ENCODE assay signal across 23 cellular contexts in the genomic region with DNA sequence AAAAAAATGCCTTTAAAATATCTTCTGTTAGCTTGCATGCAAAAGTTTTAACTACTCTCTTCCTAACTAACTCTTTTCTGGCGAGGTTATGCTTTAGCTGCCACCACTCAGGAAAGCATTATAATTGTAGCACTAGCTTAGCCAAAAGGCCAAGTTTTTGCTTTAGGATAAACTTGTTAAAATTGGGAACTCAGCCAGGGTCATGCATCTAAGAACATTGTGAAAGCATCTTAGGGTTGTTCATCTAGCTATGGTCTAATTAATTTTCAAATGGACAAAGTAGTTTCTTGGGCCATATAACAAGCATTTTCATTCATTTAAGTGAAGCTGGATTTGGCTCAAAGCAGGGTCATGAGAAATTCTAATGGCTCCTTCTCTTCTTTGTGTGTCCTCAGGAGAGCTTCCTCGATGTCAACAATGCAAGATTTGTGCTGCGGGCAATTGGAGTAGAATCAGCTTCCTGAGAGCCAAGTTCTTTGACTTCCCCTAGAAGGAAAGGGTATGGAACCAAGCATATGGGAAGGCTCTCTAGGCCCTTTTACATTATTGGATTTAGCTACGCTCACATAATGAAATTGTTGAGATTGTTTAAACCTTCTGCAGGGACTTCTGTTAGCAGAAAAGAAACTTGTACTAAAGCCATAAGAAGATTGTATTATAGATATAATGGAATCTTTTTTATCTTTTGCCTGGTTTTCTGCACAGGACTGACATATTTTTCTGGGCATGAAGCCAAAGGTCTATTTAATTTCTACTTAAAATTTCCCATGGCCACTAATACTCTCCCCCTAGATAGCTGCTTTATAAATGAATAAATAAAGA. TPM values are rescaled to one million over a fixed set of nuclear protein-coding genes. Genes with fewer than 3 reads are reported as not detected.
DNase-seq lines count a peak whose midpoint lies in the region; ATAC-seq and TF ChIP-seq lines count a peak whose summit lies in the region.
"Had no signal": no experiment of that assay in that cellular context is flagged by ENCODE, and none has a peak within 500 bp of the region (broad histone marks: within the 10 kb centered on the region; RNA-seq: fewer than 3 reads in every experiment).

No MANE protein-coding gene starts in this region.

- H4K20me1 ChIP-seq in SK-N-SH (ENCODE audit: insufficient read depth) = no peaks in the 10 kb centered on the region

- H3K4me3 Mint-ChIP-seq in osteocyte (ENCODE audit: unreplicated experiment) = no peak overlapping the region
- H3K4me3 Mint-ChIP-seq: activated CD4-positive, alpha-beta T cell treated with anti-CD3 and anti-CD28 coated beads, Interleukin-2, amount 10 ng/mL, durations not matched to agents 24 days and 14 days; CD4-positive, CD25-positive, alpha-beta regulatory T cell; naive B cell; stimulated activated naive CD8-positive, alpha-beta T cell treated with anti-CD3 and anti-CD28 coated beads, Interleukin-15, Interleukin-2, amounts not matched to agents 100 ng/mL and 50 ng/mL, for 24 hours had no signal

- no peaks in the 10 kb centered on the region for H3K9me2 ChIP-seq in SK-N-SH

- POLR2A ChIA-PET in SK-N-SH (lab: Yijun Ruan, JAX) = interaction anchor here (0.6 kb wide), 1 partner anchor 25 kb away, joined by 3 read pairs; no protein-coding TSS in a partner anchor
- POLR2A ChIA-PET in GM10248 (lab: Yijun Ruan, JAX) = no interaction called here

- H3K9me3 ChIP-seq in SK-N-SH = no peaks in the 10 kb centered on the region
- H3K9me3 ChIP-seq: colonic mucosa, gastrocnemius medialis, MG63 had no signal

- WGBS in SK-N-SH (ENCODE audit: low lambda C conversion rate) = 31% methylated on average over 4 of the region's 4 CpGs

- 0 out of 2 replicates have a peak, but pooled peaks have one; percentile 6 for TF ChIP-seq RAD21 in SK-N-SH (IDR thresholded peaks at IDR 0.05; ENCODE audit: low read length)

- H3F3A ChIP-seq in SK-N-SH (replicated peaks; ENCODE audit: insufficient read depth) = peaks cover 7% of the 10 kb centered on the region

- DNase-seq in Ammon's horn (ENCODE audit: low spot score) (peak; percentile 33), SK-N-SH (peak; percentile 47), fibroblast of pulmonary artery (ENCODE audit: low read depth) (peak; percentile 7), osteocyte (ENCODE audit: extremely low spot score, unreplicated experiment) (no peak), GM10248 (ENCODE audit: extremely low spot score) (no peak), SHP77 treated with DMSO at 0.1 percent for 48 hours (lab: John Stamatoyannopoulos, UW) (no peak)
- DNase-seq: ACHN; activated CD4-positive, alpha-beta T cell treated with anti-CD3 and anti-CD28 coated beads, Interleukin-2, amount 10 ng/mL, durations not matched to agents 24 days and 14 days; activated CD8-positive, alpha-beta memory T cell treated with anti-CD3 and anti-CD28 coated beads, Interleukin-2, amount 50 U/mL, for 48 hours; activated gamma-delta T cell; CD4-positive, CD25-positive, alpha-beta regulatory T cell; colonic mucosa; gastrocnemius medialis; HFFc6; MG63; naive B cell; NCI-H2081 treated with DMSO at 0.1 percent for 48 hours; NCI-H526 treated with DMSO at 0.1 percent for 48 hours; retina; stimulated activated CD4-positive, alpha-beta T cell treated with anti-CD3 and anti-CD28 coated beads, Interleukin-15, amount 100 ng/mL, for 24 hours had no signal

- no peaks in the 10 kb centered on the region for H3K36me3 Mint-ChIP-seq in osteocyte (ENCODE audit: unreplicated experiment)
- H3K36me3 Mint-ChIP-seq: CD4-positive, CD25-positive, alpha-beta regulatory T cell; naive B cell had no signal

- H3K9ac ChIP-seq in SK-N-SH = no peak overlapping the region

- peak overlapping the region; percentile 36; the same call in 1 of the 2 replicates for H3K4me2 ChIP-seq in SK-N-SH

- ATAC-seq in GM19035 (IDR thresholded peaks at IDR 0.05; ENCODE audit: unreplicated experiment) (no peak), GM19467 (IDR thresholded peaks at IDR 0.05; ENCODE audit: unreplicated experiment) (no peak)
- ATAC-seq: gastrocnemius medialis had no signal

- TF ChIP-seq CTCF in SK-N-SH (IDR thresholded peaks at IDR 0.05) (no peak), fibroblast of pulmonary artery (IDR thresholded peaks at IDR 0.05; ENCODE audit: low read length, missing control alignments) (no peak), osteocyte (IDR thresholded peaks at IDR 0.05) (no peak), GM10248 (IDR thresholded peaks at IDR 0.05; ENCODE audit: control extremely low read depth, extremely low read depth, low read depth, missing control alignments) (no peak)

- peak overlapping the region; percentile 32 for H3K27ac Mint-ChIP-seq in osteocyte (ENCODE audit: unreplicated experiment)
- H3K27ac Mint-ChIP-seq: activated CD4-positive, alpha-beta T cell treated with anti-CD3 and anti-CD28 coated beads, Interleukin-2, amount 10 ng/mL, durations not matched to agents 24 days and 14 days; CD4-positive, CD25-positive, alpha-beta regulatory T cell; naive B cell; stimulated activated naive CD8-positive, alpha-beta T cell treated with anti-CD3 and anti-CD28 coated beads, Interleukin-15, Interleukin-2, amounts not matched to agents 100 ng/mL and 50 ng/mL, for 24 hours had no signal

- peak; percentile 33 to 66; a peak in 3 of 4 replicates for TF ChIP-seq EP300 in SK-N-SH (IDR thresholded peaks at IDR 0.05; ENCODE audit: borderline replicate concordance in 1 of 2, low read depth in 1 of 2, low read length in 1 of 2)

- H3K27me3 Mint-ChIP-seq in osteocyte (ENCODE audit: unreplicated experiment) = peaks cover 4% of the 10 kb centered on the region
- H3K27me3 Mint-ChIP-seq: activated CD4-positive, alpha-beta T cell treated with anti-CD3 and anti-CD28 coated beads, Interleukin-2, amount 10 ng/mL, durations not matched to agents 24 days and 14 days; CD4-positive, CD25-positive, alpha-beta regulatory T cell; naive B cell; stimulated activated naive CD8-positive, alpha-beta T cell treated with anti-CD3 and anti-CD28 coated beads, Interleukin-15, Interleukin-2, amounts not matched to agents 100 ng/mL and 50 ng/mL, for 24 hours had no signal

- no peak overlapping the region for H2AFZ ChIP-seq in SK-N-SH (ENCODE audit: low read depth)

- no peaks in the 10 kb centered on the region for H3K27me3 ChIP-seq in SK-N-SH (ENCODE audit: insufficient read depth)
- H3K27me3 ChIP-seq: colonic mucosa, gastrocnemius medialis, MG63 had no signal

- CTCF ChIA-PET in SK-N-SH (lab: Yijun Ruan, JAX) (interaction anchor here (0.9 to 1.3 kb wide), 3 partner anchors 14 to 67 kb away, joined by 3 to 4 read pairs (median 3); no protein-coding TSS in a partner anchor), GM10248 (lab: Yijun Ruan, JAX) (interaction anchor here (1.1 to 1.3 kb wide), 3 partner anchors 9 to 93 kb away, joined by 3 read pairs; no protein-coding TSS in a partner anchor)

- peaks cover 32% of the 10 kb centered on the region for H3K4me1 Mint-ChIP-seq in osteocyte (ENCODE audit: unreplicated experiment)
- H3K4me1 Mint-ChIP-seq: activated CD4-positive, alpha-beta T cell treated with anti-CD3 and anti-CD28 coated beads, Interleukin-2, amount 10 ng/mL, durations not matched to agents 24 days and 14 days; CD4-positive, CD25-positive, alpha-beta regulatory T cell; naive B cell had no signal

- H3K4me1 ChIP-seq in SK-N-SH (ENCODE audit: control insufficient read depth in 1 of 2, insufficient read depth in 2 of 2, low read depth in 1 of 2, low read length in 1 of 2) = peaks cover 0 to 15% of the 10 kb centered on the region in 2 experiments; a peak in 3 of 4 replicates
- H3K4me1 ChIP-seq: colonic mucosa had no signal

- H3K9me3 Mint-ChIP-seq in osteocyte (ENCODE audit: unreplicated experiment) = no peaks in the 10 kb centered on the region
- H3K9me3 Mint-ChIP-seq: activated CD4-positive, alpha-beta T cell treated with anti-CD3 and anti-CD28 coated beads, Interleukin-2, amount 10 ng/mL, durations not matched to agents 24 days and 14 days; HFFc6 had no signal

- H3K36me3 ChIP-seq in SK-N-SH (replicated peaks in 1 of 2; ENCODE audit: control insufficient read depth in 1 of 2, insufficient read depth in 2 of 2, low read length in 1 of 2) = no peaks in the 10 kb centered on the region
- H3K36me3 ChIP-seq: colonic mucosa, gastrocnemius medialis, MG63 had no signal

- no peak overlapping the region for H3K4me3 ChIP-seq in SK-N-SH (ENCODE audit: low read depth in 2 of 2, low read length in 1 of 2)
- H3K4me3 ChIP-seq in fibroblast of pulmonary artery (replicated peaks; ENCODE audit: low read depth, low read length) = no peak overlapping the region
- H3K4me3 ChIP-seq: colonic mucosa, MG63 had no signal

- H3K79me2 ChIP-seq in SK-N-SH (ENCODE audit: insufficient read depth) = no peaks in the 10 kb centered on the region

- H3K27ac ChIP-seq in SK-N-SH (ENCODE audit: low read depth in 2 of 2, low read length in 1 of 2) = peak overlapping the region; percentile 60 to 62; a peak in 3 of 4 replicates
- H3K27ac ChIP-seq: colonic mucosa, gastrocnemius medialis had no signal

TF ChIP-seq in SK-N-SH, 30 proteins besides CTCF, POLR2A, EP300 and RAD21 (continues in another document):
- TF ChIP-seq NFIC (IDR thresholded peaks at IDR 0.05; ENCODE audit: borderline replicate concordance) (peak; percentile 82), ELF1 (IDR thresholded peaks at IDR 0.05) (no peak)
- TF ChIP-seq, protein P1, sequence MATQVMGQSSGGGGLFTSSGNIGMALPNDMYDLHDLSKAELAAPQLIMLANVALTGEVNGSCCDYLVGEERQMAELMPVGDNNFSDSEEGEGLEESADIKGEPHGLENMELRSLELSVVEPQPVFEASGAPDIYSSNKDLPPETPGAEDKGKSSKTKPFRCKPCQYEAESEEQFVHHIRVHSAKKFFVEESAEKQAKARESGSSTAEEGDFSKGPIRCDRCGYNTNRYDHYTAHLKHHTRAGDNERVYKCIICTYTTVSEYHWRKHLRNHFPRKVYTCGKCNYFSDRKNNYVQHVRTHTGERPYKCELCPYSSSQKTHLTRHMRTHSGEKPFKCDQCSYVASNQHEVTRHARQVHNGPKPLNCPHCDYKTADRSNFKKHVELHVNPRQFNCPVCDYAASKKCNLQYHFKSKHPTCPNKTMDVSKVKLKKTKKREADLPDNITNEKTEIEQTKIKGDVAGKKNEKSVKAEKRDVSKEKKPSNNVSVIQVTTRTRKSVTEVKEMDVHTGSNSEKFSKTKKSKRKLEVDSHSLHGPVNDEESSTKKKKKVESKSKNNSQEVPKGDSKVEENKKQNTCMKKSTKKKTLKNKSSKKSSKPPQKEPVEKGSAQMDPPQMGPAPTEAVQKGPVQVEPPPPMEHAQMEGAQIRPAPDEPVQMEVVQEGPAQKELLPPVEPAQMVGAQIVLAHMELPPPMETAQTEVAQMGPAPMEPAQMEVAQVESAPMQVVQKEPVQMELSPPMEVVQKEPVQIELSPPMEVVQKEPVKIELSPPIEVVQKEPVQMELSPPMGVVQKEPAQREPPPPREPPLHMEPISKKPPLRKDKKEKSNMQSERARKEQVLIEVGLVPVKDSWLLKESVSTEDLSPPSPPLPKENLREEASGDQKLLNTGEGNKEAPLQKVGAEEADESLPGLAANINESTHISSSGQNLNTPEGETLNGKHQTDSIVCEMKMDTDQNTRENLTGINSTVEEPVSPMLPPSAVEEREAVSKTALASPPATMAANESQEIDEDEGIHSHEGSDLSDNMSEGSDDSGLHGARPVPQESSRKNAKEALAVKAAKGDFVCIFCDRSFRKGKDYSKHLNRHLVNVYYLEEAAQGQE (IDR thresholded peaks at IDR 0.05; ENCODE audit: low read depth, low read length) = no peak

RNA-seq across cellular contexts. Expression of a gene that starts 1.8 kb away (rescaled TPM):
- polyA plus RNA-seq in SK-N-SH (2012; rRNA removed) = not detected in 2 replicates
- polyA plus RNA-seq in SK-N-SH (2012; cell fraction: cytosol; rRNA removed) = not detected in 2 replicates
- not detected in 2 replicates for polyA plus RNA-seq in SK-N-SH (2012; cell fraction: nucleus; rRNA removed)
- not detected in 2 replicates for total RNA-seq in osteocyte
- total RNA-seq: activated CD4-positive, alpha-beta T cell treated with anti-CD3 and anti-CD28 coated beads, Interleukin-2, amount 10 ng/mL, durations not matched to agents 24 days and 14 days; CD4-positive, CD25-positive, alpha-beta regulatory T cell; colonic mucosa; gastrocnemius medialis; HFFc6 had no signal
- polyA plus RNA-seq: CD4-positive, CD25-positive, alpha-beta regulatory T cell had no signal

Comparison
In these comparisons a context has a peak if more than half of its experiments do, and no peak if none do; other contexts are left out.
1. DNase-seq: peak in Ammon's horn (single experiment), SK-N-SH (single experiment) and fibroblast of pulmonary artery (single experiment); none in osteocyte (single experiment), GM10248 (single experiment) and SHP77 treated with DMSO at 0.1 percent for 48 hours (single experiment).